9 cellular contexts compared by ENCODE assay signal in genomic region chr7:128166603-128167315, GRCh38.
DNase-seq lines count a peak whose midpoint lies in the region; FAIRE-seq and TF ChIP-seq lines count a peak whose summit lies in the region.
"Had no signal": no experiment of that assay in that cellular context is flagged by ENCODE, and none has a peak within 500 bp of the region (broad histone marks: within the 10 kb centered on the region; RNA-seq: fewer than 3 reads in every experiment).

No MANE protein-coding gene starts in this region.

- peaks cover 4% of the 10 kb centered on the region for H3K9me3 Mint-ChIP-seq in astrocyte (ENCODE audit: unreplicated experiment)
- no peaks in the 10 kb centered on the region for H3K9me3 Mint-ChIP-seq in stimulated activated naive CD8-positive, alpha-beta T cell treated with anti-CD3 and anti-CD28 coated beads, Interleukin-15, Interleukin-2, amounts not matched to agents 100 ng/mL and 50 ng/mL, for 24 hours

- H4K20me1 ChIP-seq in BLaER1 = peaks cover 29% of the 10 kb centered on the region
- H4K20me1 ChIP-seq in astrocyte (ENCODE audit: insufficient read depth, low read length) = peaks cover 8% of the 10 kb centered on the region
- H4K20me1 ChIP-seq in keratinocyte (ENCODE audit: control insufficient read depth, extremely low read depth, insufficient read depth, low read length) = no peaks in the 10 kb centered on the region

- H3K79me2 ChIP-seq in astrocyte (ENCODE audit: insufficient read depth, low read length) (no peaks in the 10 kb centered on the region), keratinocyte (ENCODE audit: control insufficient read depth, insufficient read depth, low read length) (no peaks in the 10 kb centered on the region)

- H3K9me3 ChIP-seq in BLaER1 (peaks cover 8% of the 10 kb centered on the region), astrocyte (ENCODE audit: insufficient read depth, low read depth, low read length) (peaks cover 4% of the 10 kb centered on the region), keratinocyte (ENCODE audit: control insufficient read depth, low read depth, low read length) (no peaks in the 10 kb centered on the region)

- TF ChIP-seq CTCF in astrocyte (IDR thresholded peaks at IDR 0.05; ENCODE audit: insufficient read depth, low read depth, low read length) (no peak), keratinocyte (optimal IDR thresholded peaks at IDR 0.05 in 1 of 3, IDR thresholded peaks at IDR 0.05 in 1 of 3, conservative IDR thresholded peaks at IDR 0.05 in 1 of 3; ENCODE audit: extremely low read depth in 1 of 3, insufficient read depth in 2 of 3, low read length in 3 of 3) (no peak)

- H3K9ac ChIP-seq in BLaER1 (0 out of 2 replicates have a peak overlapping the region, but pooled peaks have one; percentile 32), astrocyte (ENCODE audit: low read length) (peak overlapping the region; percentile 61), keratinocyte (ENCODE audit: control insufficient read depth, extremely low read depth, insufficient read depth, low read length) (peak overlapping the region; percentile 23)

- H3K27me3 Mint-ChIP-seq in astrocyte (ENCODE audit: low read depth, unreplicated experiment) = peaks cover 47% of the 10 kb centered on the region
- H3K27me3 Mint-ChIP-seq in stimulated activated naive CD8-positive, alpha-beta T cell treated with anti-CD3 and anti-CD28 coated beads, Interleukin-15, Interleukin-2, amounts not matched to agents 100 ng/mL and 50 ng/mL, for 24 hours = peaks cover 62% of the 10 kb centered on the region

- peak overlapping the region; percentile 73 for H3K4me3 Mint-ChIP-seq in astrocyte (ENCODE audit: unreplicated experiment)
- H3K4me3 Mint-ChIP-seq in stimulated activated naive CD8-positive, alpha-beta T cell treated with anti-CD3 and anti-CD28 coated beads, Interleukin-15, Interleukin-2, amounts not matched to agents 100 ng/mL and 50 ng/mL, for 24 hours = peak overlapping the region; percentile 70

- H2AFZ ChIP-seq in astrocyte (ENCODE audit: low read depth, low read length) (peak overlapping the region; percentile 78), keratinocyte (ENCODE audit: control insufficient read depth, low read length) (peak overlapping the region; percentile 48)

- no peaks in the 10 kb centered on the region for H3K9me1 ChIP-seq in keratinocyte (ENCODE audit: control insufficient read depth, extremely low read depth, insufficient read depth, low read length)

- peaks cover 29% of the 10 kb centered on the region for H3K4me1 ChIP-seq in BLaER1
- H3K4me1 ChIP-seq in astrocyte (ENCODE audit: insufficient read depth, low read length) = peaks cover 32% of the 10 kb centered on the region
- peaks cover 23% of the 10 kb centered on the region for H3K4me1 ChIP-seq in keratinocyte (ENCODE audit: control insufficient read depth, extremely low read depth, insufficient read depth, low read length)

- peaks cover 73% of the 10 kb centered on the region for H3K27me3 ChIP-seq in BLaER1
- H3K27me3 ChIP-seq in astrocyte (ENCODE audit: insufficient read depth, low read length) = peaks cover 55% of the 10 kb centered on the region
- peaks cover 57% of the 10 kb centered on the region for H3K27me3 ChIP-seq in keratinocyte (ENCODE audit: control insufficient read depth, extremely low read depth, insufficient read depth, low read length)

- H3K4me2 ChIP-seq in BLaER1 (peak overlapping the region; percentile 99), astrocyte (ENCODE audit: low read length) (peak overlapping the region; percentile 87), keratinocyte (ENCODE audit: control insufficient read depth, extremely low read depth, insufficient read depth, low read depth, low read length) (peak overlapping the region; percentile 78)

- H3K4me3 ChIP-seq in BLaER1 (peak overlapping the region; percentile 71), astrocyte (ENCODE audit: insufficient read depth, low read depth, low read length) (peak overlapping the region; percentile 55), keratinocyte (ENCODE audit: control insufficient read depth in 2 of 3, extremely low read depth in 1 of 3, insufficient read depth in 2 of 3, low read depth in 1 of 3, low read length in 3 of 3) (peak overlapping the region; percentile 41 to 61 (median 56))

- H3K36me3 ChIP-seq in BLaER1 = no peaks in the 10 kb centered on the region
- H3K36me3 ChIP-seq in astrocyte (ENCODE audit: insufficient read depth, low read length) = no peaks in the 10 kb centered on the region
- H3K36me3 ChIP-seq in keratinocyte (ENCODE audit: control insufficient read depth in 2 of 2, extremely low read depth in 1 of 2, insufficient read depth in 2 of 2, low read length in 2 of 2) = no peaks in the 10 kb centered on the region

- H3K4me1 Mint-ChIP-seq in astrocyte (ENCODE audit: low read depth, unreplicated experiment) = peaks cover 22% of the 10 kb centered on the region
- H3K4me1 Mint-ChIP-seq in stimulated activated naive CD8-positive, alpha-beta T cell treated with anti-CD3 and anti-CD28 coated beads, Interleukin-15, Interleukin-2, amounts not matched to agents 100 ng/mL and 50 ng/mL, for 24 hours (ENCODE audit: low read depth) = peaks cover 21% of the 10 kb centered on the region

- no peaks in the 10 kb centered on the region for H3K36me3 Mint-ChIP-seq in astrocyte (ENCODE audit: low read depth, unreplicated experiment)
- H3K36me3 Mint-ChIP-seq in stimulated activated naive CD8-positive, alpha-beta T cell treated with anti-CD3 and anti-CD28 coated beads, Interleukin-15, Interleukin-2, amounts not matched to agents 100 ng/mL and 50 ng/mL, for 24 hours (ENCODE audit: low read depth) = no peaks in the 10 kb centered on the region

- H3K27ac ChIP-seq in BLaER1 = no peak overlapping the region
- H3K27ac ChIP-seq in astrocyte (ENCODE audit: low read depth, low read length) = no peak overlapping the region
- H3K27ac ChIP-seq in keratinocyte (ENCODE audit: control insufficient read depth, insufficient read depth, low read length) = no peak overlapping the region

- no peak overlapping the region for H3K27ac Mint-ChIP-seq in astrocyte (ENCODE audit: unreplicated experiment)
- H3K27ac Mint-ChIP-seq in stimulated activated naive CD8-positive, alpha-beta T cell treated with anti-CD3 and anti-CD28 coated beads, Interleukin-15, Interleukin-2, amounts not matched to agents 100 ng/mL and 50 ng/mL, for 24 hours = no peak overlapping the region

- peak; percentile 31 for DNase-seq in HK-2 (ENCODE audit: unreplicated experiment)
- DNase-seq in astrocyte (ENCODE audit: low read depth) = no peak
- DNase-seq in keratinocyte (ENCODE audit: low read depth, low spot score) = no peak
- DNase-seq in NCI-H128 (lab: John Stamatoyannopoulos, UW; ENCODE audit: unreplicated experiment) = no peak
- DNase-seq in NCI-H510A treated with DMSO at 0.1 percent for 48 hours (lab: John Stamatoyannopoulos, UW) = no peak
- DNase-seq in activated CD4-positive, CD25-positive, alpha-beta regulatory T cell treated with anti-CD3 and anti-CD28 coated beads, Interleukin-2, amount 50 U/mL, for 72 hours = no peak

- dilution Hi-C loops in keratinocyte (cut with MboI; ENCODE audit: extremely low pct_ligation_motif_present, low sequenced_read_pairs) = no loop called here

- no peak for FAIRE-seq in astrocyte (lab: Jason Lieb, UNC)
- no peak for FAIRE-seq in keratinocyte (lab: Jason Lieb, UNC)
- FAIRE-seq: endometrium had no signal
